Comparison of ENCODE assay signal across 8 cellular contexts in genomic region chr9:126499005-126499910, GRCh38.
A peak's percentile ranks its signal among the peaks of the same experiment; 100 is the strongest.
DNase-seq lines count a peak whose midpoint lies in the region; ATAC-seq and TF ChIP-seq lines count a peak whose summit lies in the region.

No MANE protein-coding gene starts in this region.

- no peak overlapping the region for H2AK5ac ChIP-seq in H9 (ENCODE audit: insufficient read length, low read length)

- H2BK5ac ChIP-seq in H9 (ENCODE audit: insufficient read length, low read length) = no peak overlapping the region

- H3K4me1 ChIP-seq in H9 (ENCODE audit: insufficient read depth, low read length) (no peaks in the 10 kb centered on the region), OCI-LY7 (ENCODE audit: insufficient read depth, low read length, poor library complexity, severe bottlenecking) (peaks cover 5% of the 10 kb centered on the region), osteoblast (ENCODE audit: insufficient read depth, low read length) (peaks cover 18% of the 10 kb centered on the region)

- H3K14ac ChIP-seq in H9 (ENCODE audit: insufficient read depth, low read length) = no peak overlapping the region

- H4K20me1 ChIP-seq in H9 (ENCODE audit: control insufficient read depth, insufficient read depth, insufficient read length) = no peaks in the 10 kb centered on the region
- H4K20me1 ChIP-seq in OCI-LY7 (ENCODE audit: insufficient read depth, low read length) = no peaks in the 10 kb centered on the region
- peaks cover 15% of the 10 kb centered on the region for H4K20me1 ChIP-seq in osteoblast (ENCODE audit: insufficient read depth, low read length)

- H3K23me2 ChIP-seq in H9 (ENCODE audit: insufficient read length, low read depth, low read length, poor library complexity, severe bottlenecking) = peaks cover 14% of the 10 kb centered on the region

- H3K79me2 ChIP-seq in H9 (ENCODE audit: insufficient read depth, low read length) (no peaks in the 10 kb centered on the region), OCI-LY7 (ENCODE audit: insufficient read depth, low read depth, low read length) (no peaks in the 10 kb centered on the region), osteoblast (ENCODE audit: insufficient read depth, low read length) (no peaks in the 10 kb centered on the region)

- no peak overlapping the region for H4K5ac ChIP-seq in H9 (ENCODE audit: insufficient read length, low read depth, low read length)

- H3K9ac ChIP-seq in H9 (ENCODE audit: extremely low read depth, insufficient read length, low read length) = no peak overlapping the region

- peak overlapping the region; percentile 56 for H3K4me2 ChIP-seq in H9 (ENCODE audit: insufficient read depth, insufficient read length, low read length)
- peak overlapping the region; percentile 66 for H3K4me2 ChIP-seq in OCI-LY7 (ENCODE audit: low read length)
- H3K4me2 ChIP-seq in osteoblast (ENCODE audit: insufficient read depth, low read length) = peak overlapping the region; percentile 98

- H3K27ac Mint-ChIP-seq in H9 = peak overlapping the region in 1 of 3 experiments; percentile 70; a peak in 1 of 7 replicates

- TF ChIP-seq CTCF in BJ (IDR thresholded peaks at IDR 0.05; ENCODE audit: insufficient read depth, low read depth, low read length) (peak; percentile 99), H9 (conservative IDR thresholded peaks at IDR 0.05) (peak; percentile 100), OCI-LY7 (conservative IDR thresholded peaks at IDR 0.05; ENCODE audit: low read length) (peak; percentile 99), osteoblast (IDR thresholded peaks at IDR 0.05; ENCODE audit: extremely low read depth, low read depth, low read length) (peak; percentile 95)

- no peak overlapping the region for H2BK20ac ChIP-seq in H9 (ENCODE audit: low read depth, low read length, poor library complexity, severe bottlenecking)

- H3K9me3 Mint-ChIP-seq in H9 = no peaks in the 10 kb centered on the region

- ATAC-seq in GM21825 (IDR thresholded peaks at IDR 0.05; ENCODE audit: unreplicated experiment) (no peak), HG02938 (IDR thresholded peaks at IDR 0.05; ENCODE audit: unreplicated experiment) (no peak)

- no CpG with 5 or more reads among the region's 46 CpGs for WGBS in H9 (ENCODE audit: extremely low coverage, insufficient read length, low lambda C conversion rate)

- no peak overlapping the region for H3K56ac ChIP-seq in H9 (ENCODE audit: insufficient read length, low read depth, low read length)

- no TSS peak for BruUV-seq in OCI-LY7 (replicated peaks; lab: Mats Ljungman, UMichigan)

- intact Hi-C loops in OCI-LY7 (cut with micrococcal nuclease; ENCODE audit: unreplicated experiment) = no loop called here

- H3K4ac ChIP-seq in H9 (ENCODE audit: low read depth, low read length) = no peak overlapping the region

- no peak overlapping the region for H3T11ph ChIP-seq in H9 (ENCODE audit: low read length)

- H3K18ac ChIP-seq in H9 (ENCODE audit: insufficient read length, low read depth, low read length) = no peak overlapping the region

- no peak overlapping the region for H2BK12ac ChIP-seq in H9 (ENCODE audit: insufficient read length, low read depth, low read length)

- CTCF ChIA-PET in BJ (lab: Yijun Ruan, JAX) (interaction anchor here (0.6 to 10.4 kb wide), 37 partner anchors 9 to 965 kb away, joined by 3 to 209 read pairs (median 4); partner anchors contain the start of gene ZBTB43), OCI-LY7 (lab: Charles Lee; ENCODE audit: unreplicated experiment) (interaction anchor here (0.8 kb wide), 1 partner anchor 34 kb away, joined by 5 read pairs; no protein-coding TSS in a partner anchor)

- no peak overlapping the region for H3K23ac ChIP-seq in H9 (ENCODE audit: insufficient read length, low read depth, low read length)

- H3K4me3 Mint-ChIP-seq in H9 = peak overlapping the region; percentile 65 to 84

- H2AFZ ChIP-seq in H9 (ENCODE audit: low read length) = no peak overlapping the region
- H2AFZ ChIP-seq in OCI-LY7 (ENCODE audit: low read length) = peak overlapping the region; percentile 51; the same call in 1 of the 2 replicates
- peak overlapping the region; percentile 65 for H2AFZ ChIP-seq in osteoblast (ENCODE audit: low read length)

- H3K4me3 ChIP-seq in BJ (ENCODE audit: low read depth, low read length) (peak overlapping the region; percentile 43), OCI-LY7 (ENCODE audit: low read depth, low read length, poor library complexity, severe bottlenecking) (peak overlapping the region; percentile 33), osteoblast (ENCODE audit: insufficient read depth, low read length) (peak overlapping the region; percentile 76)

- H3K4me1 Mint-ChIP-seq in H9 = peaks cover 11 to 13% of the 10 kb centered on the region in 2 experiments

- peaks cover 2% of the 10 kb centered on the region; the same call in 1 of the 2 replicates for H3K27me3 ChIP-seq in BJ (ENCODE audit: control insufficient read depth, insufficient read depth, low read length)
- H3K27me3 ChIP-seq in H9 (ENCODE audit: insufficient read depth, low read length) = no peaks in the 10 kb centered on the region
- H3K27me3 ChIP-seq in osteoblast (ENCODE audit: insufficient read depth, low read length) = peaks cover 4% of the 10 kb centered on the region

- no peak overlapping the region for H4K91ac ChIP-seq in H9 (ENCODE audit: insufficient read length, low read depth, low read length)

- H3K9me3 ChIP-seq in H9 (ENCODE audit: control insufficient read depth, low read depth, low read length) (no peaks in the 10 kb centered on the region), OCI-LY7 (ENCODE audit: low read length) (no peaks in the 10 kb centered on the region), osteoblast (ENCODE audit: low read depth, low read length) (no peaks in the 10 kb centered on the region)

- no peak overlapping the region for H2BK15ac ChIP-seq in H9 (ENCODE audit: low read depth, low read length)

- H3K9me2 ChIP-seq in OCI-LY7 (ENCODE audit: insufficient read depth, low read length) = no peaks in the 10 kb centered on the region

- H3K79me1 ChIP-seq in H9 (ENCODE audit: insufficient read depth, low read depth, low read length, poor library complexity, severe bottlenecking) = no peaks in the 10 kb centered on the region

- no peak overlapping the region for H2BK120ac ChIP-seq in H9 (ENCODE audit: low read depth, low read length, poor library complexity, severe bottlenecking)

- peaks cover 26% of the 10 kb centered on the region for H3K27me3 Mint-ChIP-seq in H9 (ENCODE audit: low read depth)

- no peak overlapping the region for H4K8ac ChIP-seq in H9 (replicated peaks; ENCODE audit: insufficient read length, low read depth, low read length)

- no peak for DNase-seq in BJ (ENCODE audit: low read depth)
- DNase-seq in H9 = peak; percentile 63
- DNase-seq in OCI-LY7 (ENCODE audit: low spot score) = peak; percentile 48
- DNase-seq in activated effector memory CD4-positive, alpha-beta T cell treated with anti-CD3 and anti-CD28 coated beads, Interleukin-2, amount 50 U/mL, for 16 hours = peak; percentile 82
- peak; percentile 50 for DNase-seq in germinal center (ENCODE audit: low spot score)
- peak; percentile 94 for DNase-seq in osteoblast (ENCODE audit: insufficient read length, low spot score, missing footprints)

- POLR2A ChIA-PET in BJ (lab: Charles Lee) = no interaction called here
- POLR2A ChIA-PET in OCI-LY7 (lab: Charles Lee) = no interaction called here

- no peaks in the 10 kb centered on the region for H3K36me3 Mint-ChIP-seq in H9 (ENCODE audit: insufficient read depth in 1 of 3, low read depth in 3 of 3)

- H3K27ac ChIP-seq in H9 (ENCODE audit: insufficient read length, low read depth, low read length) (no peak overlapping the region), OCI-LY7 (ENCODE audit: low read depth, low read length, poor library complexity, severe bottlenecking) (no peak overlapping the region), osteoblast (ENCODE audit: low read depth, low read length) (no peak overlapping the region)

- H3K36me3 ChIP-seq in BJ (ENCODE audit: control insufficient read depth, insufficient read depth, low read length) = peaks cover 2% of the 10 kb centered on the region; the same call in 1 of the 2 replicates
- H3K36me3 ChIP-seq in OCI-LY7 (ENCODE audit: insufficient read depth, low read length) = no peaks in the 10 kb centered on the region
- H3K36me3 ChIP-seq in osteoblast (ENCODE audit: insufficient read depth, low read length) = no peaks in the 10 kb centered on the region
